8 cellular contexts compared by ENCODE assay signal in genomic region chr22:23716811-23717801, GRCh38. TPM values are rescaled to one million over a fixed set of nuclear protein-coding genes. Genes with fewer than 3 reads are reported as not detected.
A peak's percentile ranks its signal among the peaks of the same experiment; 100 is the strongest.
DNase-seq lines count a peak whose midpoint lies in the region; ATAC-seq and TF ChIP-seq lines count a peak whose summit lies in the region.

No MANE protein-coding gene starts in this region.

- H3K27ac Mint-ChIP-seq in immature natural killer cell: peak overlapping the region; percentile 80 to 92 (median 88)

- peak overlapping the region; percentile 73 to 86 (median 81) for H3K4me3 Mint-ChIP-seq in immature natural killer cell

- WGBS in smooth muscle cell (ENCODE audit: low lambda C conversion rate): 5% methylated on average over 84 of the region's 84 CpGs

- no peaks in the 10 kb centered on the region for H3K27me3 ChIP-seq in smooth muscle cell (ENCODE audit: low read depth)

- H3K79me2 ChIP-seq in smooth muscle cell (ENCODE audit: low read depth): peaks cover 11% of the 10 kb centered on the region

- no peaks in the 10 kb centered on the region for H3K9me3 Mint-ChIP-seq in immature natural killer cell

- ATAC-seq in HG02981 (IDR thresholded peaks at IDR 0.05; ENCODE audit: unreplicated experiment) (peak; percentile 80), GM19455 (IDR thresholded peaks at IDR 0.05; ENCODE audit: unreplicated experiment) (no peak)

- H3F3A ChIP-seq in smooth muscle cell (ENCODE audit: low read depth): no peaks in the 10 kb centered on the region

- peaks cover 0 to 5% (median 2%) of the 10 kb centered on the region in 3 donors for H3K27me3 Mint-ChIP-seq in immature natural killer cell (ENCODE audit: low read depth in 3 of 3)

- H2AFZ ChIP-seq in smooth muscle cell (ENCODE audit: low read depth): peak overlapping the region; percentile 98

- peaks cover 25% of the 10 kb centered on the region in 2 donors for H3K4me1 Mint-ChIP-seq in immature natural killer cell

- H3K4me3 ChIP-seq in smooth muscle cell: peak overlapping the region; percentile 88

- no peaks in the 10 kb centered on the region for H3K36me3 ChIP-seq in smooth muscle cell (ENCODE audit: low read depth)

- H3K4me1 ChIP-seq in smooth muscle cell (ENCODE audit: low read depth): peaks cover 4% of the 10 kb centered on the region

- H4K20me1 ChIP-seq in smooth muscle cell (ENCODE audit: low read depth): no peaks in the 10 kb centered on the region

- H3K9me3 ChIP-seq in smooth muscle cell (replicated peaks; ENCODE audit: low read depth): no peaks in the 10 kb centered on the region

- H3K27ac ChIP-seq in caudate nucleus (ENCODE audit: low read depth, low read length) (peak overlapping the region; percentile 68), smooth muscle cell (ENCODE audit: low read depth) (no peak overlapping the region)

- H3K4me2 ChIP-seq in smooth muscle cell: peak overlapping the region; percentile 97

- peak overlapping the region; percentile 81 for H3K9ac ChIP-seq in smooth muscle cell (ENCODE audit: low read depth)

- peak; percentile 97 for DNase-seq in GM13976 (ENCODE audit: low spot score)
- peak; percentile 75 for DNase-seq in NCI-H2227 treated with DMSO at 0.1 percent for 48 hours (lab: John Stamatoyannopoulos, UW)
- peak; percentile 60 to 66 (median 62) for DNase-seq in activated CD4-positive, CD25-positive, alpha-beta regulatory T cell (lab: John Stamatoyannopoulos, UW)
- peak; percentile 30 to 92 (median 76) for DNase-seq in caudate nucleus (lab: John Stamatoyannopoulos, UW)
- peak; percentile 82 to 84 (median 83) for DNase-seq in immature natural killer cell
- DNase-seq in smooth muscle cell (lab: John Stamatoyannopoulos, UW; ENCODE audit: unreplicated experiment): peak; percentile 39

- peaks cover 4 to 14% (median 6%) of the 10 kb centered on the region in 3 donors for H3K36me3 Mint-ChIP-seq in immature natural killer cell

- TF ChIP-seq CTCF in GM13976 (IDR thresholded peaks at IDR 0.05; ENCODE audit: borderline replicate concordance, control extremely low read depth, extremely low read depth, insufficient read depth, missing control alignments) (no peak), smooth muscle cell (IDR thresholded peaks at IDR 0.05; ENCODE audit: borderline replicate concordance, insufficient read depth, poor library complexity, severe bottlenecking) (no peak)

- in situ Hi-C loops in GM13976 (cut with MboI; ENCODE audit: low sequenced_read_pairs, unreplicated experiment): no loop called here

RNA-seq across cellular contexts. Expression of gene RGL4, which starts 26.3 kb away (rescaled TPM):
- 10 to 100 TPM; 40.6 to 47.8 (median 42.8) TPM for polyA plus RNA-seq in immature natural killer cell
- not detected in 2 replicates for total RNA-seq in smooth muscle cell
- 0.23 and 0.43 TPM in 2 replicates for polyA plus RNA-seq in smooth muscle cell

RNA-seq across cellular contexts. Expression of gene ZNF70, which starts 33.8 kb away (rescaled TPM):
- polyA plus RNA-seq in immature natural killer cell (under 1 TPM in 2 of 3 donors, not detected in 1; 0.29 to 1.00 TPM), smooth muscle cell (2.1 and 2.4 TPM in 2 replicates)
- 6.9 and 7.5 TPM in 2 replicates for total RNA-seq in smooth muscle cell

RNA-seq across cellular contexts. Expression of gene VPREB3, which starts 37.1 kb away (rescaled TPM):
- polyA plus RNA-seq in immature natural killer cell (1 to 10 TPM in 1 of 3 donors, not detected in 2; 1.3 TPM), smooth muscle cell (0.66 TPM in 1 of 2 replicates, not detected in the other)
- not detected in 2 replicates for total RNA-seq in smooth muscle cell

RNA-seq across cellular contexts. Expression of gene C22orf15, which starts 45.7 kb away (rescaled TPM):
- 1 to 10 TPM in 1 of 3 donors, not detected in 2; 1.1 TPM for polyA plus RNA-seq in immature natural killer cell
- total RNA-seq in smooth muscle cell: not detected in 2 replicates
- polyA plus RNA-seq in smooth muscle cell: 0.57 and 1.5 TPM in 2 replicates

RNA-seq across cellular contexts. Expression of gene CHCHD10, which starts 50.7 kb away (rescaled TPM):
- polyA plus RNA-seq in immature natural killer cell: 1 to 10 TPM; 5.7 to 9.3 (median 8.1) TPM
- 4.9 and 6.0 TPM in 2 replicates for total RNA-seq in smooth muscle cell
- 53.1 and 57.6 TPM in 2 replicates for polyA plus RNA-seq in smooth muscle cell

Comparison
In these comparisons a context has a peak if more than half of its experiments do, and no peak if none do; other contexts are left out.
1. DNase-seq: peak in every context shown above with its lines; median percentile 97 in GM13976; 83 in immature natural killer cell; 76 in caudate nucleus; 75 in NCI-H2227 treated with DMSO at 0.1 percent for 48 hours; 62 in activated CD4-positive, CD25-positive, alpha-beta regulatory T cell; 39 in smooth muscle cell.
2. RNA of gene RGL4, which starts 26.3 kb away (polyA plus RNA-seq): 40.6 to 47.8 TPM in immature natural killer cell; 0.23 to 0.43 TPM in smooth muscle cell; every median in the first group is over 10 times any median in the second.